18 cellular contexts compared by ENCODE assay signal in the genomic region with DNA sequence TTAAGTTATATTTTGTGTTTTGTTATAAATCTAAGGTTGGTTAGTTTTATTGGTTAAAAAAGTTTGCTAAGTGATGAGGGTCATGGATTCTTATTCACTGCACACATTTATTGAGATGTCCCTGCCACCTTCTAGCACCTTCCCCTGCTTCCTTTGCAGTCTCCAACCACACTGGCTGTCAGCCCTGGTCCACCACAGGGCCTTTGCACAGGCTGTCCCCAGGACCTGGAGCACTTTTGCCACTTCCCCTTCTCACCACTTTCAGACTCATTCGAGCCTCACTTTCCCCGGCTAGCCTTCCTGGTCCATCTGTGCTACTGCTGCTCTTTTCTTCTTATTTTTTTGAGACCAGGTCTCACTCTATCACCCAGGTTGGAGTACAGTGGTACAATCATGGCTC.
"Had no signal": no experiment of that assay in that cellular context is flagged by ENCODE, and none has a peak within 500 bp of the region (broad histone marks: within the 10 kb centered on the region; RNA-seq: fewer than 3 reads in every experiment).

No MANE protein-coding gene starts in this region.

- ATAC-seq: left colon, sciatic nerve had no signal

- DNase-seq: colonic mucosa; effector CD4-positive, alpha-beta T cell; endodermal cell; foreskin melanocyte; head of caudate nucleus; hippocampal formation; left colon; mesendoderm; naive B cell; posterior cingulate gyrus; stimulated activated CD4-positive, alpha-beta T cell treated with anti-CD3 and anti-CD28 coated beads, Interleukin-2, amount 100 ng/mL, for 24 hours; stimulated activated naive CD4-positive, alpha-beta T cell; stomach; substantia nigra; transverse colon had no signal

- H3K36me3 ChIP-seq: colonic mucosa, stomach, thoracic aorta, transverse colon had no signal

- H3K27me3 ChIP-seq: colonic mucosa, stomach, transverse colon had no signal

- H3K27ac Mint-ChIP-seq: endodermal cell had no signal

- H3K27ac ChIP-seq: colonic mucosa, thoracic aorta had no signal

- H3K9me3 ChIP-seq: colonic mucosa, stomach, thoracic aorta, transverse colon had no signal

- H3K4me3 Mint-ChIP-seq: endodermal cell, naive B cell, nephron had no signal

- H3K27me3 Mint-ChIP-seq: naive B cell had no signal

- H3K4me3 ChIP-seq: colonic mucosa, stomach, thoracic aorta, transverse colon had no signal

- H3K9me3 Mint-ChIP-seq: endodermal cell, naive B cell, nephron had no signal
